ENCODE assay signal across 22 cellular contexts in the genomic region with DNA sequence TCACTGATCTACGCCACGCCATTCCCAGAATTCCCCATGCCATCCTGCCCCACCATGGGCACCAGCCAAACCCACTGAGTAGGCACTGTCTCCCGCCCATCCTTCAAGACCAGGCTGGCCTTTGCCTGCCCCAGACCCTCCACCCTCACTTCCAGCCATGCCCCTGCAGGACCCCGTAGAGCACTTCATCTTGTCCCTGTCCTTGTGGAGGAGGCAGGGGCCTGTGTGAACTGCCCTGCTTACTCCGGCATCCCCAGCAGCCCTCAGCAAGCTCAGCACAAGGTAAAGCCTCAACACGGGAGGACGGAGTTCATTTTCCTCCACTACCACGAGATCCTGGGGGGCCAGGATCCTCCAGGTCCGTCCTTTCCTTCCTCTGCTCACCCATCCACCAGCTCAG.
DNase-seq lines count a peak whose midpoint lies in the region; ATAC-seq and TF ChIP-seq lines count a peak whose summit lies in the region.
"Had no signal": no experiment of that assay in that cellular context is flagged by ENCODE, and none has a peak within 500 bp of the region (broad histone marks: within the 10 kb centered on the region; RNA-seq: fewer than 3 reads in every experiment).

No MANE protein-coding gene starts in this region.

- H3K27me3 ChIP-seq in H9 (ENCODE audit: insufficient read depth, low read length) (no peaks in the 10 kb centered on the region), endocrine pancreas (ENCODE audit: control insufficient read depth, insufficient read depth, low read length) (no peaks in the 10 kb centered on the region), neuronal stem cell (ENCODE audit: control insufficient read depth in 3 of 3, insufficient read depth in 3 of 3, low read depth in 1 of 3, low read length in 3 of 3) (peaks cover 0 to 11% (median 5%) of the 10 kb centered on the region in 3 experiments), H7 (ENCODE audit: control insufficient read depth, insufficient read depth, low read length) (no peaks in the 10 kb centered on the region), MG63 (no peaks in the 10 kb centered on the region)
- H3K27me3 ChIP-seq: BE2C; BLaER1 treated with 17β-estradiol and CSF1 and Interleukin-3, amounts not matched to agents 10 nM and 100 nM had no signal

- no peak overlapping the region for H2AFZ ChIP-seq in H9 (ENCODE audit: low read length)
- H2AFZ ChIP-seq in neuronal stem cell (ENCODE audit: low read length), result no peak overlapping the region

- H3K18ac ChIP-seq in H9 (ENCODE audit: insufficient read length, low read depth, low read length) (no peak overlapping the region), neuronal stem cell (ENCODE audit: low read length) (no peak overlapping the region)

- H3K4me2 ChIP-seq in H9 (ENCODE audit: insufficient read depth, insufficient read length, low read length) (no peak overlapping the region), neuronal stem cell (ENCODE audit: insufficient read depth, low read length, poor library complexity, severe bottlenecking) (no peak overlapping the region)
- H3K4me2 ChIP-seq: A549 had no signal

- no peaks in the 10 kb centered on the region for H3K9me3 ChIP-seq in H9 (ENCODE audit: control insufficient read depth, low read depth, low read length)
- no peaks in the 10 kb centered on the region for H3K9me3 ChIP-seq in endocrine pancreas (ENCODE audit: control insufficient read depth, low read length)
- H3K9me3 ChIP-seq in neuronal stem cell (replicated peaks in 1 of 2; ENCODE audit: control insufficient read depth in 2 of 2, insufficient read depth in 1 of 2, low read depth in 1 of 2, low read length in 2 of 2), result no peaks in the 10 kb centered on the region
- no peaks in the 10 kb centered on the region for H3K9me3 ChIP-seq in MG63
- H3K9me3 ChIP-seq: A549; BE2C; BLaER1 treated with 17β-estradiol and CSF1 and Interleukin-3, amounts not matched to agents 10 nM and 100 nM; HAP-1 had no signal

- peaks cover 16% of the 10 kb centered on the region for H3K27me3 Mint-ChIP-seq in H9 (ENCODE audit: low read depth)
- no peaks in the 10 kb centered on the region for H3K27me3 Mint-ChIP-seq in stimulated activated memory B cell treated with anti-CD40 and anti-IgM and Interleukin-4, amounts not matched to agents 10 μg/mL and 1 μg/mL and 100 μg/mL, for 72 hours
- H3K27me3 Mint-ChIP-seq: CD4-positive, alpha-beta memory T cell had no signal

- H3K56ac ChIP-seq in H9 (ENCODE audit: insufficient read length, low read depth, low read length), result no peak overlapping the region

- H2BK12ac ChIP-seq in H9 (ENCODE audit: insufficient read length, low read depth, low read length) (no peak overlapping the region), neuronal stem cell (ENCODE audit: low read length) (peak overlapping the region; percentile 73)

- H4K8ac ChIP-seq in H9 (replicated peaks; ENCODE audit: insufficient read length, low read depth, low read length) (no peak overlapping the region), neuronal stem cell (ENCODE audit: low read depth, low read length) (no peak overlapping the region)

- peaks cover 51 to 54% of the 10 kb centered on the region in 2 experiments for H3K4me1 Mint-ChIP-seq in H9
- H3K4me1 Mint-ChIP-seq in stimulated activated memory B cell treated with anti-CD40 and anti-IgM and Interleukin-4, amounts not matched to agents 10 μg/mL and 1 μg/mL and 100 μg/mL, for 72 hours, result no peaks in the 10 kb centered on the region

- WGBS in H9 (ENCODE audit: extremely low coverage, insufficient read length, low lambda C conversion rate), result no CpG with 5 or more reads among the region's 9 CpGs
- no CpG with 5 or more reads among the region's 9 CpGs for WGBS in neuronal stem cell (ENCODE audit: extremely low coverage in 2 of 2, insufficient read length in 2 of 2, insufficient replicate concordance in 1 of 2), 2 donors

- H3T11ph ChIP-seq in H9 (ENCODE audit: low read length), result no peak overlapping the region

- no peaks in the 10 kb centered on the region for H3K36me3 Mint-ChIP-seq in H9 (ENCODE audit: insufficient read depth in 1 of 3, low read depth in 3 of 3)
- H3K36me3 Mint-ChIP-seq in stimulated activated memory B cell treated with anti-CD40 and anti-IgM and Interleukin-4, amounts not matched to agents 10 μg/mL and 1 μg/mL and 100 μg/mL, for 72 hours, result no peaks in the 10 kb centered on the region
- H3K36me3 Mint-ChIP-seq: CD4-positive, alpha-beta memory T cell had no signal

- H3K36me3 ChIP-seq in endocrine pancreas (ENCODE audit: control insufficient read depth, insufficient read depth, low read length), result no peaks in the 10 kb centered on the region
- no peaks in the 10 kb centered on the region for H3K36me3 ChIP-seq in neuronal stem cell (replicated peaks in 1 of 2; ENCODE audit: control insufficient read depth in 2 of 2, insufficient read depth in 2 of 2, low read length in 2 of 2)
- no peaks in the 10 kb centered on the region for H3K36me3 ChIP-seq in H7 (replicated peaks; ENCODE audit: control insufficient read depth, insufficient read depth, low read length)
- H3K36me3 ChIP-seq in MG63, result no peaks in the 10 kb centered on the region
- H3K36me3 ChIP-seq: BE2C; BLaER1 treated with 17β-estradiol and CSF1 and Interleukin-3, amounts not matched to agents 10 nM and 100 nM; HAP-1 had no signal

- H3K23me2 ChIP-seq in H9 (ENCODE audit: insufficient read length, low read depth, low read length, poor library complexity, severe bottlenecking), result no peaks in the 10 kb centered on the region

- H3K14ac ChIP-seq in H9 (ENCODE audit: insufficient read depth, low read length), result no peak overlapping the region
- no peak overlapping the region for H3K14ac ChIP-seq in neuronal stem cell (ENCODE audit: low read length)

- no peaks in the 10 kb centered on the region; a peak in 2 of 5 replicates for H3K9me3 Mint-ChIP-seq in H9
- no peaks in the 10 kb centered on the region for H3K9me3 Mint-ChIP-seq in stimulated activated memory B cell treated with anti-CD40 and anti-IgM and Interleukin-4, amounts not matched to agents 10 μg/mL and 1 μg/mL and 100 μg/mL, for 72 hours
- H3K9me3 Mint-ChIP-seq: CD4-positive, alpha-beta memory T cell had no signal

- no peak overlapping the region for H3K27ac ChIP-seq in H9 (ENCODE audit: insufficient read length, low read depth, low read length)
- H3K27ac ChIP-seq in neuronal stem cell (replicated peaks; ENCODE audit: low read length), result no peak overlapping the region
- H3K27ac ChIP-seq: A549; BLaER1 treated with 17β-estradiol and CSF1 and Interleukin-3, amounts not matched to agents 10 nM and 100 nM had no signal

- no peak for TF ChIP-seq CTCF in H9 (conservative IDR thresholded peaks at IDR 0.05)

- H3K4me3 ChIP-seq in endocrine pancreas (ENCODE audit: control insufficient read depth, insufficient read depth, low read length) (no peak overlapping the region), neuronal stem cell (ENCODE audit: low read length in 2 of 2) (no peak overlapping the region), H7 (ENCODE audit: insufficient read depth, low read depth, low read length) (no peak overlapping the region), MG63 (no peak overlapping the region)
- H3K4me3 ChIP-seq: A549; BLaER1 treated with 17β-estradiol and CSF1 and Interleukin-3, amounts not matched to agents 10 nM and 100 nM; HAP-1 had no signal

- H2BK120ac ChIP-seq in H9 (ENCODE audit: low read depth, low read length, poor library complexity, severe bottlenecking), result no peak overlapping the region
- H2BK120ac ChIP-seq in neuronal stem cell (ENCODE audit: low read depth, low read length), result no peak overlapping the region

- H3K79me1 ChIP-seq in H9 (ENCODE audit: insufficient read depth, low read depth, low read length, poor library complexity, severe bottlenecking), result no peaks in the 10 kb centered on the region
- no peaks in the 10 kb centered on the region for H3K79me1 ChIP-seq in neuronal stem cell (ENCODE audit: low read depth, low read length)

- H3K23ac ChIP-seq in H9 (ENCODE audit: insufficient read length, low read depth, low read length), result no peak overlapping the region
- no peak overlapping the region for H3K23ac ChIP-seq in neuronal stem cell (ENCODE audit: low read depth, low read length, poor library complexity)

- ATAC-seq in stimulated activated memory B cell treated with anti-CD40 and anti-IgM and Interleukin-4, amounts not matched to agents 10 μg/mL and 1 μg/mL and 100 μg/mL, for 72 hours, result peak; percentile 42
- ATAC-seq: A549 had no signal

- H3K9ac ChIP-seq in H9 (ENCODE audit: extremely low read depth, insufficient read length, low read length) (no peak overlapping the region), endocrine pancreas (ENCODE audit: control insufficient read depth, insufficient read depth, low read length) (peak overlapping the region; percentile 7), neuronal stem cell (ENCODE audit: low read depth, low read length, poor library complexity) (no peak overlapping the region)
- H3K9ac ChIP-seq: BLaER1 treated with 17β-estradiol and CSF1 and Interleukin-3, amounts not matched to agents 10 nM and 100 nM had no signal

- peaks cover 14% of the 10 kb centered on the region; the same call in 1 of the 2 replicates for H3K4me1 ChIP-seq in H9 (ENCODE audit: insufficient read depth, low read length)
- H3K4me1 ChIP-seq in endocrine pancreas (ENCODE audit: control insufficient read depth, insufficient read depth, low read length), result peaks cover 4% of the 10 kb centered on the region
- peaks cover 3 to 20% of the 10 kb centered on the region in 2 donors for H3K4me1 ChIP-seq in neuronal stem cell (ENCODE audit: control insufficient read depth in 2 of 2, insufficient read depth in 1 of 2, low read depth in 1 of 2, low read length in 2 of 2)
- H3K4me1 ChIP-seq: A549, BE2C, HAP-1 had no signal

- no peaks in the 10 kb centered on the region for H4K20me1 ChIP-seq in H9 (ENCODE audit: control insufficient read depth, insufficient read depth, insufficient read length)
- H4K20me1 ChIP-seq: BLaER1 treated with 17β-estradiol and CSF1 and Interleukin-3, amounts not matched to agents 10 nM and 100 nM had no signal

- H2BK5ac ChIP-seq in H9 (ENCODE audit: insufficient read length, low read length) (no peak overlapping the region), neuronal stem cell (ENCODE audit: low read length) (no peak overlapping the region)

- H3K4ac ChIP-seq in H9 (ENCODE audit: low read depth, low read length) (no peak overlapping the region), neuronal stem cell (ENCODE audit: low read length) (no peak overlapping the region)

- DNase-seq in H9, result no peak
- DNase-seq in neuronal stem cell (ENCODE audit: low spot score), result no peak
- no peak for DNase-seq in H7
- no peak for DNase-seq in NK-92 treated with Interleukin-12 subunit alpha and Interleukin-12 subunit beta, amount 100 ng/mL, for 24 hours (lab: John Stamatoyannopoulos, UW)
- no peak for DNase-seq in MG63
- DNase-seq: 8988T; ACHN; AML-193; BE2C; Calu3; CD4-positive, alpha-beta memory T cell; COR-L47; DMS53; DMS79 treated with DMSO at 0.1 percent for 48 hours; GF-D8; GOT3; HFFc6 had no signal

- H2AK5ac ChIP-seq in H9 (ENCODE audit: insufficient read length, low read length) (no peak overlapping the region), neuronal stem cell (ENCODE audit: low read depth, low read length) (peak overlapping the region; percentile 1)

- H4K91ac ChIP-seq in H9 (ENCODE audit: insufficient read length, low read depth, low read length), result no peak overlapping the region
- H4K91ac ChIP-seq in neuronal stem cell (ENCODE audit: low read depth, low read length, poor library complexity), result no peak overlapping the region

- no peak overlapping the region for H3K4me3 Mint-ChIP-seq in H9
- no peak overlapping the region for H3K4me3 Mint-ChIP-seq in stimulated activated memory B cell treated with anti-CD40 and anti-IgM and Interleukin-4, amounts not matched to agents 10 μg/mL and 1 μg/mL and 100 μg/mL, for 72 hours
- H3K4me3 Mint-ChIP-seq: HFFc6 had no signal

- H2BK20ac ChIP-seq in H9 (ENCODE audit: low read depth, low read length, poor library complexity, severe bottlenecking), result no peak overlapping the region

- H4K5ac ChIP-seq in H9 (ENCODE audit: insufficient read length, low read depth, low read length), result no peak overlapping the region

- peak overlapping the region; percentile 4 to 89 (median 36); a peak in 4 of 7 replicates for H3K27ac Mint-ChIP-seq in H9
- H3K27ac Mint-ChIP-seq in stimulated activated memory B cell treated with anti-CD40 and anti-IgM and Interleukin-4, amounts not matched to agents 10 μg/mL and 1 μg/mL and 100 μg/mL, for 72 hours, result no peak overlapping the region
- H3K27ac Mint-ChIP-seq: HFFc6 had no signal

- H3K79me2 ChIP-seq in H9 (ENCODE audit: insufficient read depth, low read length), result no peaks in the 10 kb centered on the region

- H2BK15ac ChIP-seq in H9 (ENCODE audit: low read depth, low read length), result no peak overlapping the region
- no peak overlapping the region for H2BK15ac ChIP-seq in neuronal stem cell (ENCODE audit: low read length)
